19 cellular contexts compared by ENCODE assay signal in genomic region chr5:3490962-3491477, GRCh38.
"Had no signal": no experiment of that assay in that cellular context is flagged by ENCODE, and none has a peak within 500 bp of the region (broad histone marks: within the 10 kb centered on the region; RNA-seq: fewer than 3 reads in every experiment).

No MANE protein-coding gene starts in this region.

- H3K9me3 Mint-ChIP-seq: type B pancreatic cell had no signal

- H3K4me1 Mint-ChIP-seq: immature natural killer cell; memory B cell; mesothelial cell of epicardium; natural killer cell; stimulated activated effector memory CD8-positive, alpha-beta T cell treated with anti-CD3 and anti-CD28 coated beads, Interleukin-12 subunit alpha, Interleukin-12 subunit beta, amount 100 ng/mL, for 72 hours had no signal

- H3K36me3 Mint-ChIP-seq: immature natural killer cell; memory B cell; mesothelial cell of epicardium; natural killer cell; stimulated activated effector memory CD8-positive, alpha-beta T cell treated with anti-CD3 and anti-CD28 coated beads, Interleukin-12 subunit alpha, Interleukin-12 subunit beta, amount 100 ng/mL, for 72 hours; type B pancreatic cell had no signal

- H3K27ac Mint-ChIP-seq: immature natural killer cell; memory B cell; mesothelial cell of epicardium; natural killer cell; stimulated activated effector memory CD8-positive, alpha-beta T cell treated with anti-CD3 and anti-CD28 coated beads, Interleukin-12 subunit alpha, Interleukin-12 subunit beta, amount 100 ng/mL, for 72 hours; type B pancreatic cell had no signal

- DNase-seq: effector CD4-positive, alpha-beta T cell; immature natural killer cell; kidney; left cardiac atrium; left ventricle myocardium inferior; lower lobe of right lung; natural killer cell; nucleus accumbens; ovary; right cardiac atrium; stimulated activated CD4-positive, alpha-beta T cell treated with anti-CD3 and anti-CD28 coated beads, Interleukin-4, amount 100 ng/mL, for 1 hour; stimulated activated CD8-positive, alpha-beta memory T cell treated with anti-CD3 and anti-CD28 coated beads, Interleukin-4, amount 100 ng/mL, for 48 hours; stimulated activated naive CD8-positive, alpha-beta T cell treated with anti-CD3 and anti-CD28 coated beads, Interleukin-15, Interleukin-2, amounts not matched to agents 100 U/mL and 50 U/mL, for 24 hours; thyroid gland had no signal

- H3K4me3 Mint-ChIP-seq: immature natural killer cell; memory B cell; mesothelial cell of epicardium; natural killer cell; neural crest cell; stimulated activated effector memory CD8-positive, alpha-beta T cell treated with anti-CD3 and anti-CD28 coated beads, Interleukin-12 subunit alpha, Interleukin-12 subunit beta, amount 100 ng/mL, for 72 hours; type B pancreatic cell had no signal

- H3K27me3 Mint-ChIP-seq: memory B cell had no signal
